ENCODE assay signal across 1 cellular context in the genomic region with DNA sequence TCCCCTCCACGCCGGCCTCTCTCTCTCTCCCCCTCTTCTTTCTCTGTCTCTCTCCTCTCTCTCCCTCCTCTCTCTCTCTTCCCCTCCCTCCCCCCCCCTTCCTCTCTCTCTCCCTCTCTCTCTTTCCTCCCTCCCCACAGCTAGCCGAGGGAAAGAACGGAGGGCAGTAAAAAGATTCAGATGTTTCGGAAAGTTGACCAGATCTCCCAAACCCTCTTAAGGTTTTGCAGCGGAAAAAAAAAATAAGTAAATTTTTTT.
A peak's percentile ranks its signal among the peaks of the same experiment; 100 is the strongest.
TF ChIP-seq lines count a peak whose summit lies in the region.

No MANE protein-coding gene starts in this region.

TF ChIP-seq in H1, 55 proteins besides CTCF, POLR2A, EP300 and RAD21:
- TF ChIP-seq, protein P1, sequence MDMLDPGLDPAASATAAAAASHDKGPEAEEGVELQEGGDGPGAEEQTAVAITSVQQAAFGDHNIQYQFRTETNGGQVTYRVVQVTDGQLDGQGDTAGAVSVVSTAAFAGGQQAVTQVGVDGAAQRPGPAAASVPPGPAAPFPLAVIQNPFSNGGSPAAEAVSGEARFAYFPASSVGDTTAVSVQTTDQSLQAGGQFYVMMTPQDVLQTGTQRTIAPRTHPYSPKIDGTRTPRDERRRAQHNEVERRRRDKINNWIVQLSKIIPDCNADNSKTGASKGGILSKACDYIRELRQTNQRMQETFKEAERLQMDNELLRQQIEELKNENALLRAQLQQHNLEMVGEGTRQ (IDR thresholded peaks at IDR 0.05; ENCODE audit: low read length), result no peak
- TF ChIP-seq CHD2 (IDR thresholded peaks at IDR 0.05; ENCODE audit: low read length), result peak; percentile 26; the same call in 1 of the 2 replicates
TF ChIP-seq in H1: peak in this region for 1.
